In the genomic region with DNA sequence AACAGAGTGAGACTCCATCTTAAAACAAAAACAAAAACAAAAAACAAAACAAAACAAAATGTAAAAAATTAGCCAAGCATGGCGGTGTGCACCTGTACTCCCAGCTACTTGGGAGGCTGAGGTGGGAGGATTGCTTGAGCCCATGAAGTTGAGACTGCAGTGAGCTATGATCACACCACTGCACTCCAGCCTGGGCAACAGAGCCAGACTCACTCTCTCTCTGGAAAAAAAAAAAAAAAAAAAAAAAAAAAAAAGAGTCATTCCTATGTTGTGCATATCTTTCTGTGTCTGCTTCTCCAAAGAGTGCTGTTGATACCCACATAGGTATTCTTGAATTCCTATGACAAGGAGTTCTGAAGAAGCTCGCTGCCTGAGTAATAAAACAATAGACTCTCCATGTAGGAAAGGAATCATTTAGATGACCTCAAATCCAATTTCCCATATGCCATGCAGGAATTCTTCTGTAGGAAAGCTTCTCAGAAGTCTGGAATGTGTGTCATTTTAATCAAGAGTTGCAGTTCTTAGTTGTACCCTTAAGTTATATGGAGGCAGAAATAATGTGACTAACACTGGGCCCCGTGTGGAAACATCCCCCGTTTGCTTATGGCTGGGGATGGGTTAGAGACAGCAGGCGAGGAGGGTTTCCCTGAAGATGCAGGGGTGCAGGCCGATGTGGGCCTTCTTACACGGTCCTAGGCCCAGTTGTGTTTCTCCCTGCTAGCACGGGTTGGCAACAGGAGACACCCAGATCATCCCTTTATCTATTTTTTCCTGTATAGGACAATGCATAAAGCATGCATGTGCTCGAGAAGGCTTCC, we compare ENCODE assay signal across 11 cellular contexts.
DNase-seq lines count a peak whose midpoint lies in the region; ATAC-seq, FAIRE-seq and TF ChIP-seq lines count a peak whose summit lies in the region.
"Had no signal": no experiment of that assay in that cellular context is flagged by ENCODE, and none has a peak within 500 bp of the region (broad histone marks: within the 10 kb centered on the region; RNA-seq: fewer than 3 reads in every experiment).

No MANE protein-coding gene starts in this region.

- H2BK15ac ChIP-seq in H9 (ENCODE audit: low read depth, low read length) = no peak overlapping the region

- no peak overlapping the region for H2BK120ac ChIP-seq in H9 (ENCODE audit: low read depth, low read length, poor library complexity, severe bottlenecking)

- no peak overlapping the region for H3K4me2 ChIP-seq in GM23248 (ENCODE audit: unreplicated experiment)
- no peak overlapping the region for H3K4me2 ChIP-seq in H9 (ENCODE audit: insufficient read depth, insufficient read length, low read length)
- H3K4me2 ChIP-seq: A549 had no signal

- H2AFZ ChIP-seq in GM23248 (no peak overlapping the region), H9 (ENCODE audit: low read length) (no peak overlapping the region)

- H3F3A ChIP-seq in GM23248 (ENCODE audit: insufficient read depth) = no peaks in the 10 kb centered on the region

- no peak overlapping the region for H2BK12ac ChIP-seq in H9 (ENCODE audit: insufficient read length, low read depth, low read length)

- in situ Hi-C loops in GM23248 (cut with MboI) = no loop called here

- H3K27ac Mint-ChIP-seq in activated CD4-positive, alpha-beta T cell treated with anti-CD3 and anti-CD28 coated beads, Interleukin-2, amount 10 ng/mL, durations not matched to agents 24 days and 14 days = peak overlapping the region; percentile 97
- peak overlapping the region; percentile 75 for H3K27ac Mint-ChIP-seq in activated CD4-positive, alpha-beta memory T cell treated with anti-CD3 and anti-CD28 coated beads for 36 hours
- H3K27ac Mint-ChIP-seq in H9 = no peak overlapping the region; a peak in 1 of 7 replicates
- H3K27ac Mint-ChIP-seq: T-cell had no signal

- no peak overlapping the region for H3K14ac ChIP-seq in H9 (ENCODE audit: insufficient read depth, low read length)

- H3K36me3 ChIP-seq in GM23248 (ENCODE audit: low read depth) (no peaks in the 10 kb centered on the region), pancreas (no peaks in the 10 kb centered on the region), mucosa of descending colon (ENCODE audit: low read depth) (no peaks in the 10 kb centered on the region)

- peaks cover 13% of the 10 kb centered on the region for H3K36me3 Mint-ChIP-seq in activated CD4-positive, alpha-beta T cell treated with anti-CD3 and anti-CD28 coated beads, Interleukin-2, amount 10 ng/mL, durations not matched to agents 24 days and 14 days (ENCODE audit: low read depth)
- no peaks in the 10 kb centered on the region for H3K36me3 Mint-ChIP-seq in activated CD4-positive, alpha-beta memory T cell treated with anti-CD3 and anti-CD28 coated beads for 36 hours
- H3K36me3 Mint-ChIP-seq in H9 (ENCODE audit: insufficient read depth in 1 of 3, low read depth in 3 of 3) = no peaks in the 10 kb centered on the region
- H3K36me3 Mint-ChIP-seq: T-cell had no signal

- CTCF ChIA-PET in activated CD4-positive, alpha-beta memory T cell treated with anti-CD3 and anti-CD28 coated beads for 36 hours (lab: Charles Lee) = interaction anchor here (1.0 to 1.5 kb wide), 3 partner anchors 32 to 206 kb away, joined by 3 to 6 read pairs (median 5); no protein-coding TSS in a partner anchor

- no peak for TF ChIP-seq CTCF in pancreas (IDR thresholded peaks at IDR 0.05)
- no peak for TF ChIP-seq CTCF in mucosa of descending colon (IDR thresholded peaks at IDR 0.05)
- TF ChIP-seq CTCF in H9 (conservative IDR thresholded peaks at IDR 0.05) = no peak

- no peaks in the 10 kb centered on the region for H3K79me1 ChIP-seq in H9 (ENCODE audit: insufficient read depth, low read depth, low read length, poor library complexity, severe bottlenecking)

- H3K4me3 ChIP-seq in GM23248 (no peak overlapping the region), pancreas (no peak overlapping the region), mucosa of descending colon (no peak overlapping the region)
- H3K4me3 ChIP-seq: A549 had no signal

- no peak overlapping the region for H3T11ph ChIP-seq in H9 (ENCODE audit: low read length)

- intact Hi-C loops in activated CD4-positive, alpha-beta T cell treated with anti-CD3 and anti-CD28 coated beads, Interleukin-2, amount 10 ng/mL, durations not matched to agents 24 days and 14 days (cut with micrococcal nuclease) = loop anchor here (2.0 to 10.0 kb wide), 5 partner anchors 92 to 1192 kb away; a partner anchor contains a TSS
- intact Hi-C loops in activated CD4-positive, alpha-beta memory T cell treated with anti-CD3 and anti-CD28 coated beads for 36 hours (cut with micrococcal nuclease) = loop anchor here (2.0 to 10.0 kb wide), 3 partner anchors 80 to 304 kb away; a partner anchor contains a TSS
- intact Hi-C loops in pancreas (cut with DNase I) = no loop called here
- intact Hi-C loops in mucosa of descending colon (cut with DNase I, micrococcal nuclease) = no loop called here

- no peak overlapping the region for H2AK5ac ChIP-seq in H9 (ENCODE audit: insufficient read length, low read length)

- no peaks in the 10 kb centered on the region for H3K27me3 Mint-ChIP-seq in activated CD4-positive, alpha-beta T cell treated with anti-CD3 and anti-CD28 coated beads, Interleukin-2, amount 10 ng/mL, durations not matched to agents 24 days and 14 days
- H3K27me3 Mint-ChIP-seq in activated CD4-positive, alpha-beta memory T cell treated with anti-CD3 and anti-CD28 coated beads for 36 hours = peaks cover 7% of the 10 kb centered on the region
- no peaks in the 10 kb centered on the region for H3K27me3 Mint-ChIP-seq in H9 (ENCODE audit: low read depth)
- H3K27me3 Mint-ChIP-seq: T-cell had no signal

- no peak overlapping the region for H2BK5ac ChIP-seq in H9 (ENCODE audit: insufficient read length, low read length)

- POLR2A ChIA-PET in activated CD4-positive, alpha-beta memory T cell treated with anti-CD3 and anti-CD28 coated beads for 36 hours (lab: Charles Lee) = interaction anchor here (1.3 kb wide), 1 partner anchor 31 kb away, joined by 5 read pairs; no protein-coding TSS in a partner anchor

- H2BK20ac ChIP-seq in H9 (ENCODE audit: low read depth, low read length, poor library complexity, severe bottlenecking) = no peak overlapping the region

- peaks cover 67% of the 10 kb centered on the region for H3K4me1 Mint-ChIP-seq in activated CD4-positive, alpha-beta T cell treated with anti-CD3 and anti-CD28 coated beads, Interleukin-2, amount 10 ng/mL, durations not matched to agents 24 days and 14 days
- H3K4me1 Mint-ChIP-seq in activated CD4-positive, alpha-beta memory T cell treated with anti-CD3 and anti-CD28 coated beads for 36 hours (ENCODE audit: low read depth) = peaks cover 40% of the 10 kb centered on the region
- H3K4me1 Mint-ChIP-seq in H9 = peaks cover 25 to 37% of the 10 kb centered on the region in 2 experiments

- no peak for DNase-seq in activated CD4-positive, alpha-beta T cell treated with anti-CD3 and anti-CD28 coated beads, Interleukin-2, amount 10 ng/mL, durations not matched to agents 24 days and 14 days
- DNase-seq in activated CD4-positive, alpha-beta T cell treated with anti-CD3 and anti-CD28 coated beads, Interleukin-2, amount 50 U/mL, for 1 hour = no peak
- DNase-seq in GM23248 = peak; percentile 7
- no peak for DNase-seq in activated CD4-positive, alpha-beta memory T cell treated with anti-CD3 and anti-CD28 coated beads for 36 hours
- DNase-seq in pancreas = no peak
- no peak for DNase-seq in NCI-H2196 (lab: John Stamatoyannopoulos, UW; ENCODE audit: unreplicated experiment)
- no peak for DNase-seq in mucosa of descending colon
- no peak for DNase-seq in H9
- DNase-seq: NCI-H2029 treated with DMSO at 0.1 percent for 48 hours had no signal

- H3K27ac ChIP-seq in GM23248 (no peak overlapping the region), pancreas (peak overlapping the region; percentile 6 to 62 (median 55)), H9 (ENCODE audit: insufficient read length, low read depth, low read length) (no peak overlapping the region)
- H3K27ac ChIP-seq: A549 had no signal

- H3K56ac ChIP-seq in H9 (ENCODE audit: insufficient read length, low read depth, low read length) = no peak overlapping the region

- FAIRE-seq in pancreas (lab: Jason Lieb, UNC) = no peak
- FAIRE-seq: A549 had no signal

- H3K4ac ChIP-seq in H9 (ENCODE audit: low read depth, low read length) = no peak overlapping the region

- H3K9me2 ChIP-seq in GM23248 (ENCODE audit: insufficient read depth) = no peaks in the 10 kb centered on the region

- no peak overlapping the region for H4K91ac ChIP-seq in H9 (ENCODE audit: insufficient read length, low read depth, low read length)

- WGBS in GM23248 (ENCODE audit: low coverage in 1 of 2, low lambda C conversion rate in 2 of 2, missing lambda C conversion rate in 2 of 2), 2 experiments = 86 to 89% methylated on average over 9 of the region's 9 CpGs
- 68 to 69% methylated on average over 9 of the region's 9 CpGs for WGBS in pancreas, 2 donors
- no CpG with 5 or more reads among the region's 9 CpGs for WGBS in H9 (ENCODE audit: extremely low coverage, insufficient read length, low lambda C conversion rate)

- H3K23me2 ChIP-seq in H9 (ENCODE audit: insufficient read length, low read depth, low read length, poor library complexity, severe bottlenecking) = no peaks in the 10 kb centered on the region

- peak overlapping the region; percentile 48 for H3K4me3 Mint-ChIP-seq in activated CD4-positive, alpha-beta T cell treated with anti-CD3 and anti-CD28 coated beads, Interleukin-2, amount 10 ng/mL, durations not matched to agents 24 days and 14 days
- no peak overlapping the region for H3K4me3 Mint-ChIP-seq in activated CD4-positive, alpha-beta memory T cell treated with anti-CD3 and anti-CD28 coated beads for 36 hours
- H3K4me3 Mint-ChIP-seq in H9 = no peak overlapping the region
- H3K4me3 Mint-ChIP-seq: T-cell had no signal

- no peak overlapping the region for H4K8ac ChIP-seq in H9 (replicated peaks; ENCODE audit: insufficient read length, low read depth, low read length)

- ATAC-seq in pancreas (peak in 1 of 4 donors; percentile 5), mucosa of descending colon (no peak)
- ATAC-seq: A549 had no signal

- no peaks in the 10 kb centered on the region for H3K79me2 ChIP-seq in GM23248 (ENCODE audit: insufficient read depth)
- H3K79me2 ChIP-seq in H9 (ENCODE audit: insufficient read depth, low read length) = no peaks in the 10 kb centered on the region

- no peaks in the 10 kb centered on the region for H3K9me3 Mint-ChIP-seq in activated CD4-positive, alpha-beta T cell treated with anti-CD3 and anti-CD28 coated beads, Interleukin-2, amount 10 ng/mL, durations not matched to agents 24 days and 14 days
- no peaks in the 10 kb centered on the region for H3K9me3 Mint-ChIP-seq in activated CD4-positive, alpha-beta memory T cell treated with anti-CD3 and anti-CD28 coated beads for 36 hours
- H3K9me3 Mint-ChIP-seq in H9 = no peaks in the 10 kb centered on the region
- H3K9me3 Mint-ChIP-seq: T-cell had no signal

- no peak overlapping the region for H3K18ac ChIP-seq in H9 (ENCODE audit: insufficient read length, low read depth, low read length)

- no peaks in the 10 kb centered on the region for H3K9me3 ChIP-seq in GM23248 (ENCODE audit: low read depth)
- H3K9me3 ChIP-seq in pancreas = no peaks in the 10 kb centered on the region
- no peaks in the 10 kb centered on the region for H3K9me3 ChIP-seq in mucosa of descending colon
- no peaks in the 10 kb centered on the region for H3K9me3 ChIP-seq in H9 (ENCODE audit: control insufficient read depth, low read depth, low read length)
- H3K9me3 ChIP-seq: A549 had no signal

- no peaks in the 10 kb centered on the region for H3K4me1 ChIP-seq in GM23248 (ENCODE audit: insufficient read depth)
- H3K4me1 ChIP-seq in pancreas = peaks cover 5 to 16% (median 11%) of the 10 kb centered on the region in 3 donors
- no peaks in the 10 kb centered on the region for H3K4me1 ChIP-seq in mucosa of descending colon (ENCODE audit: low read depth)
- peaks cover 7% of the 10 kb centered on the region; the same call in 1 of the 2 replicates for H3K4me1 ChIP-seq in H9 (ENCODE audit: insufficient read depth, low read length)
- H3K4me1 ChIP-seq: A549 had no signal

- H3K9ac ChIP-seq in GM23248 (no peak overlapping the region), H9 (ENCODE audit: extremely low read depth, insufficient read length, low read length) (no peak overlapping the region)

- no peak overlapping the region for H4K5ac ChIP-seq in H9 (ENCODE audit: insufficient read length, low read depth, low read length)

- H4K20me1 ChIP-seq in GM23248 (ENCODE audit: insufficient read depth) = no peaks in the 10 kb centered on the region; the same call in 1 of the 2 replicates
- no peaks in the 10 kb centered on the region for H4K20me1 ChIP-seq in H9 (ENCODE audit: control insufficient read depth, insufficient read depth, insufficient read length)

- H3K23ac ChIP-seq in H9 (ENCODE audit: insufficient read length, low read depth, low read length) = no peak overlapping the region

- H3K27me3 ChIP-seq in GM23248 (replicated peaks; ENCODE audit: insufficient read depth) (no peaks in the 10 kb centered on the region), pancreas (no peaks in the 10 kb centered on the region), H9 (ENCODE audit: insufficient read depth, low read length) (no peaks in the 10 kb centered on the region)

Comparison
In these comparisons a context has a peak if more than half of its experiments do, and no peak if none do; other contexts are left out.
1. H3K27ac Mint-ChIP-seq: peak in activated CD4-positive, alpha-beta T cell treated with anti-CD3 and anti-CD28 coated beads, Interleukin-2, amount 10 ng/mL, durations not matched to agents 24 days and 14 days (single experiment) and activated CD4-positive, alpha-beta memory T cell treated with anti-CD3 and anti-CD28 coated beads for 36 hours (single experiment); none in H9 (0 of 3).
2. H3K27ac ChIP-seq: peak in pancreas (4 of 4); none in GM23248 (single experiment) and H9 (single experiment).
3. intact Hi-C loops: an anchor here in activated CD4-positive, alpha-beta T cell treated with anti-CD3 and anti-CD28 coated beads, Interleukin-2, amount 10 ng/mL, durations not matched to agents 24 days and 14 days (2.0 to 10.0 kb wide) and activated CD4-positive, alpha-beta memory T cell treated with anti-CD3 and anti-CD28 coated beads for 36 hours (2.0 to 10.0 kb wide); none called in pancreas and mucosa of descending colon.